In genomic region chr16:680625-680945, GRCh38 we compare ENCODE assay signal across 8 cellular contexts. TPM values are rescaled to one million over a fixed set of nuclear protein-coding genes. Genes with fewer than 3 reads are reported as not detected.
A peak's percentile ranks its signal among the peaks of the same experiment; 100 is the strongest.
DNase-seq lines count a peak whose midpoint lies in the region; ATAC-seq, FAIRE-seq and TF ChIP-seq lines count a peak whose summit lies in the region.

No MANE protein-coding gene starts in this region.

- H3K9me3 Mint-ChIP-seq in glutamatergic neuron (ENCODE audit: unreplicated experiment) = peaks cover 4% of the 10 kb centered on the region

- H3K4me3 Mint-ChIP-seq in glutamatergic neuron (ENCODE audit: unreplicated experiment) = peak overlapping the region; percentile 81

- 0 to 1% (median 0%) methylated on average over 32 to 38 of the region's 38 CpGs for WGBS in small intestine, 3 donors

- H3K36me3 Mint-ChIP-seq in glutamatergic neuron (ENCODE audit: unreplicated experiment) = no peaks in the 10 kb centered on the region

- peaks cover 9% of the 10 kb centered on the region for H3K4me1 Mint-ChIP-seq in glutamatergic neuron (ENCODE audit: low read depth, unreplicated experiment)

- FAIRE-seq in small intestine (lab: Jason Lieb, UNC) = no peak

- TF ChIP-seq CTCF in VCaP (conservative IDR thresholded peaks at IDR 0.05) = no peak
- TF ChIP-seq CTCF in glutamatergic neuron (IDR thresholded peaks at IDR 0.05; ENCODE audit: partially characterized antibody, unreplicated experiment) = no peak

- peaks cover 5 to 6% of the 10 kb centered on the region in 2 donors for H3K4me1 ChIP-seq in small intestine (ENCODE audit: control insufficient read depth in 2 of 2, insufficient read depth in 1 of 2, low read depth in 1 of 2, low read length in 1 of 2)

- peak overlapping the region; percentile 91 for H3K27ac ChIP-seq in VCaP
- peak overlapping the region; percentile 82 to 96 for H3K27ac ChIP-seq in small intestine (ENCODE audit: low read depth in 1 of 2, low read length in 1 of 2)

- H3K36me3 ChIP-seq in small intestine (ENCODE audit: control insufficient read depth in 2 of 2, insufficient read depth in 2 of 2, low read length in 2 of 2) = peaks cover 5 to 9% of the 10 kb centered on the region in 2 donors

- H3K4me3 ChIP-seq in small intestine (ENCODE audit: low read depth in 1 of 2, low read length in 2 of 2) = peak overlapping the region; percentile 82 to 90

- H3K9me3 ChIP-seq in small intestine (ENCODE audit: control insufficient read depth, low read depth) = no peaks in the 10 kb centered on the region

- H3K27me3 ChIP-seq in small intestine (ENCODE audit: control insufficient read depth in 2 of 2, insufficient read depth in 2 of 2, low read length in 2 of 2) = no peaks in the 10 kb centered on the region

- no peak for DNase-seq in glutamatergic neuron
- DNase-seq in small intestine = no peak
- no peak for DNase-seq in UCSD-AML1 (lab: John Stamatoyannopoulos, UW; ENCODE audit: unreplicated experiment)
- no peak for DNase-seq in NCI-H2107 (lab: John Stamatoyannopoulos, UW)
- no peak for DNase-seq in mesenteric fat pad (ENCODE audit: low spot score)

- peak; percentile 0 for ATAC-seq in GM21825 (IDR thresholded peaks at IDR 0.05; ENCODE audit: unreplicated experiment)
- ATAC-seq in HG03097 (IDR thresholded peaks at IDR 0.05; ENCODE audit: low FRiP score, unreplicated experiment) = no peak

- no peak overlapping the region for H3K27ac Mint-ChIP-seq in glutamatergic neuron (ENCODE audit: unreplicated experiment)

- peaks cover 9% of the 10 kb centered on the region for H3K27me3 Mint-ChIP-seq in glutamatergic neuron (ENCODE audit: unreplicated experiment)

RNA-seq across cellular contexts. Expression of gene STUB1, which starts 0.4 kb away (rescaled TPM):
- 78.3 TPM for total RNA-seq in glutamatergic neuron (ENCODE audit: unreplicated experiment)
- 100 to 1,000 TPM; 115 to 122 (median 121) TPM for polyA plus RNA-seq in small intestine
- 109 TPM for total RNA-seq in mesenteric fat pad

RNA-seq across cellular contexts. Expression of gene JMJD8, which starts 3.5 kb away (rescaled TPM):
- total RNA-seq in glutamatergic neuron (ENCODE audit: unreplicated experiment) = 26.1 TPM
- polyA plus RNA-seq in small intestine = 10 to 100 TPM; 23.0 to 46.2 (median 23.2) TPM
- 55.3 TPM for total RNA-seq in mesenteric fat pad

RNA-seq across cellular contexts. Expression of gene RHBDL1, which starts 5.1 kb away (rescaled TPM):
- 8.2 TPM for total RNA-seq in glutamatergic neuron (ENCODE audit: unreplicated experiment)
- polyA plus RNA-seq in small intestine = 1 to 10 TPM; 3.5 to 6.2 (median 5.8) TPM
- total RNA-seq in mesenteric fat pad = 0.84 TPM

RNA-seq across cellular contexts. Expression of gene WDR24, which starts 9.6 kb away (rescaled TPM):
- total RNA-seq in glutamatergic neuron (ENCODE audit: unreplicated experiment) (19.9 TPM), mesenteric fat pad (8.1 TPM)
- 1 to 10 TPM; 5.4 to 9.8 (median 8.9) TPM for polyA plus RNA-seq in small intestine

RNA-seq across cellular contexts. Expression of gene RHOT2, which starts 12.7 kb away (rescaled TPM):
- total RNA-seq in glutamatergic neuron (ENCODE audit: unreplicated experiment) (208 TPM), mesenteric fat pad (73.9 TPM)
- 100 to 1,000 TPM; 112 to 207 (median 206) TPM for polyA plus RNA-seq in small intestine
